16 cellular contexts compared by ENCODE assay signal in the genomic region with DNA sequence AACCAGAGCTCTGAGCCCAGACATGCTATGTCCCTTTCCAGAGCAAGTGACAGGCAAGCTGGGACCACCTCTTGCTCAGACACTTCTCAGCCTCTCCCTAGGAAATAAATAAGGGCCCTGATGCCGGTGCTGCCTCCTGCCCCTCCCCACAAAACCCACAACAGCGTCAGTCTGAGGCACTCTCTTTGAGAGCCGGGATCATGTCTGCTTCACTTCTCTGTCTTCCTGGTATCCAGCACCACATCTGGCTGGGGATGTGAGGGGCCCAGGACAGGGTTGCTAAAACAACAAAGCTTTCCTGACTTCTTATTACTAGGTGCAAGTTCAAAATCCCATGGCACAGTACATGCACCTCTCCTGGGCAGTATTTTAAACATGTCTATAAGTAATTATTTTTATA.
"Had no signal": no experiment of that assay in that cellular context is flagged by ENCODE, and none has a peak within 500 bp of the region (broad histone marks: within the 10 kb centered on the region; RNA-seq: fewer than 3 reads in every experiment).

No MANE protein-coding gene starts in this region.

- H3K27ac ChIP-seq: dorsolateral prefrontal cortex, heart right ventricle, stomach, upper lobe of left lung had no signal

- H3K4me1 ChIP-seq: heart right ventricle had no signal

- H3K36me3 Mint-ChIP-seq: activated CD8-positive, alpha-beta memory T cell treated with anti-CD3 and anti-CD28 coated beads, Interleukin-2, amount 10 ng/mL, durations not matched to agents 7 days and 5 days; activated naive CD8-positive, alpha-beta T cell; immature natural killer cell had no signal

- H3K4me1 Mint-ChIP-seq: activated CD4-positive, alpha-beta memory T cell treated with anti-CD3 and anti-CD28 coated beads, Interleukin-2, amount 10 ng/mL, durations not matched to agents 7 days and 5 days; activated CD8-positive, alpha-beta memory T cell treated with anti-CD3 and anti-CD28 coated beads, Interleukin-2, amount 10 ng/mL, durations not matched to agents 7 days and 5 days; immature natural killer cell had no signal

- H3K27ac Mint-ChIP-seq: activated CD4-positive, alpha-beta memory T cell treated with anti-CD3 and anti-CD28 coated beads, Interleukin-2, amount 10 ng/mL, durations not matched to agents 7 days and 5 days; activated CD8-positive, alpha-beta memory T cell treated with anti-CD3 and anti-CD28 coated beads, Interleukin-2, amount 10 ng/mL, durations not matched to agents 7 days and 5 days; activated naive CD8-positive, alpha-beta T cell; immature natural killer cell; nephron progenitor cell had no signal

- H3K9me3 Mint-ChIP-seq: activated CD4-positive, alpha-beta memory T cell treated with anti-CD3 and anti-CD28 coated beads, Interleukin-2, amount 10 ng/mL, durations not matched to agents 7 days and 5 days; immature natural killer cell had no signal

- H3K9me3 ChIP-seq: SK-N-SH, stomach, upper lobe of left lung had no signal

- H3K27me3 ChIP-seq: upper lobe of left lung had no signal

- DNase-seq: activated CD4-positive, alpha-beta memory T cell treated with anti-CD3 and anti-CD28 coated beads, Interleukin-2, amount 10 ng/mL, durations not matched to agents 7 days and 5 days; activated CD4-positive, alpha-beta T cell treated with anti-CD3 and anti-CD28 coated beads for 48 hours; activated CD4-positive, CD25-positive, alpha-beta regulatory T cell; activated CD8-positive, alpha-beta memory T cell treated with anti-CD3 and anti-CD28 coated beads, Interleukin-2, amount 10 ng/mL, durations not matched to agents 7 days and 5 days; amygdala; dorsolateral prefrontal cortex; heart right ventricle; immature natural killer cell; mesendoderm; nephron progenitor cell; nucleus accumbens; posterior cingulate gyrus; SK-N-SH; stomach; upper lobe of left lung had no signal

- H3K36me3 ChIP-seq: heart right ventricle, stomach, upper lobe of left lung had no signal

- H3K4me3 ChIP-seq: dorsolateral prefrontal cortex, heart right ventricle, stomach, upper lobe of left lung had no signal

- H3K4me3 Mint-ChIP-seq: activated CD4-positive, alpha-beta memory T cell treated with anti-CD3 and anti-CD28 coated beads, Interleukin-2, amount 10 ng/mL, durations not matched to agents 7 days and 5 days; activated CD8-positive, alpha-beta memory T cell treated with anti-CD3 and anti-CD28 coated beads, Interleukin-2, amount 10 ng/mL, durations not matched to agents 7 days and 5 days; activated naive CD8-positive, alpha-beta T cell; immature natural killer cell; nephron progenitor cell had no signal

- H3K27me3 Mint-ChIP-seq: activated CD8-positive, alpha-beta memory T cell treated with anti-CD3 and anti-CD28 coated beads, Interleukin-2, amount 10 ng/mL, durations not matched to agents 7 days and 5 days; activated naive CD8-positive, alpha-beta T cell had no signal
